14 cellular contexts compared by ENCODE assay signal in genomic region chr14:58465425-58465824, GRCh38. TPM values are rescaled to one million over a fixed set of nuclear protein-coding genes. Genes with fewer than 3 reads are reported as not detected.
A peak's percentile ranks its signal among the peaks of the same experiment; 100 is the strongest.
DNase-seq lines count a peak whose midpoint lies in the region; ATAC-seq and TF ChIP-seq lines count a peak whose summit lies in the region.
"Had no signal": no experiment of that assay in that cellular context is flagged by ENCODE, and none has a peak within 500 bp of the region (broad histone marks: within the 10 kb centered on the region; RNA-seq: fewer than 3 reads in every experiment).

No MANE protein-coding gene starts in this region.

- H3K9me3 ChIP-seq in smooth muscle cell (replicated peaks; ENCODE audit: low read depth) = no peaks in the 10 kb centered on the region
- H3K9me3 ChIP-seq in ascending aorta = no peaks in the 10 kb centered on the region
- H3K9me3 ChIP-seq: HAP-1 had no signal

- CTCF ChIA-PET in RWPE1 (lab: Yijun Ruan, JAX) = interaction anchor here (0.6 to 0.7 kb wide), 2 partner anchors 197 to 1254 kb away, joined by 3 to 4 read pairs; no protein-coding TSS in a partner anchor

- no peak overlapping the region for H2AFZ ChIP-seq in smooth muscle cell (ENCODE audit: low read depth)
- H2AFZ ChIP-seq: PC-9 had no signal

- H3K9ac ChIP-seq in smooth muscle cell (ENCODE audit: low read depth) = no peak overlapping the region

- no peaks in the 10 kb centered on the region for H3F3A ChIP-seq in smooth muscle cell (ENCODE audit: low read depth)

- H3K27ac ChIP-seq in RWPE1 = no peak overlapping the region
- H3K27ac ChIP-seq in smooth muscle cell (ENCODE audit: low read depth) = peak overlapping the region; percentile 40
- no peak overlapping the region for H3K27ac ChIP-seq in ascending aorta
- H3K27ac ChIP-seq: PC-9 had no signal

- no peaks in the 10 kb centered on the region for H3K79me2 ChIP-seq in smooth muscle cell (ENCODE audit: low read depth)

- no peaks in the 10 kb centered on the region for H3K27me3 ChIP-seq in smooth muscle cell (ENCODE audit: low read depth)
- no peaks in the 10 kb centered on the region for H3K27me3 ChIP-seq in ascending aorta

- peaks cover 3% of the 10 kb centered on the region for H3K36me3 ChIP-seq in smooth muscle cell (ENCODE audit: low read depth)
- peaks cover 27 to 56% of the 10 kb centered on the region in 2 donors for H3K36me3 ChIP-seq in ascending aorta

- H3K4me3 ChIP-seq in fibroblast of mammary gland (ENCODE audit: control insufficient read depth, low read depth, low read length) (no peak overlapping the region), smooth muscle cell (no peak overlapping the region), ascending aorta (no peak overlapping the region)
- H3K4me3 ChIP-seq: HAP-1, PC-9 had no signal

- ATAC-seq in HG03457 (IDR thresholded peaks at IDR 0.05; ENCODE audit: unreplicated experiment) = no peak

- no peaks in the 10 kb centered on the region for H3K4me1 ChIP-seq in smooth muscle cell (ENCODE audit: low read depth)
- no peaks in the 10 kb centered on the region for H3K4me1 ChIP-seq in ascending aorta
- H3K4me1 ChIP-seq: HAP-1 had no signal

- POLR2A ChIA-PET in RWPE1 (lab: Yijun Ruan, JAX; ENCODE audit: low non-redundant PET) = no interaction called here

- peak overlapping the region; percentile 12 for H3K4me2 ChIP-seq in smooth muscle cell
- H3K4me2 ChIP-seq: PC-9 had no signal

- H4K20me1 ChIP-seq in smooth muscle cell (ENCODE audit: low read depth) = no peaks in the 10 kb centered on the region

- TF ChIP-seq CTCF in RWPE1 (conservative IDR thresholded peaks at IDR 0.05; ENCODE audit: low read depth) = no peak
- TF ChIP-seq CTCF in fibroblast of mammary gland (conservative IDR thresholded peaks at IDR 0.05; ENCODE audit: control insufficient read depth, insufficient read depth, low read depth, low read length) = no peak
- no peak for TF ChIP-seq CTCF in smooth muscle cell (IDR thresholded peaks at IDR 0.05; ENCODE audit: borderline replicate concordance, insufficient read depth, poor library complexity, severe bottlenecking)
- TF ChIP-seq CTCF in ascending aorta (IDR thresholded peaks at IDR 0.05) = no peak

- intact Hi-C loops in ascending aorta (cut with DNase I) = no loop called here

- DNase-seq in HK-2 (ENCODE audit: unreplicated experiment) = peak; percentile 3
- DNase-seq in RWPE1 (ENCODE audit: low spot score) = peak; percentile 29
- peak; percentile 34 for DNase-seq in fibroblast of mammary gland (ENCODE audit: low read depth)
- no peak for DNase-seq in smooth muscle cell (lab: John Stamatoyannopoulos, UW; ENCODE audit: unreplicated experiment)
- no peak for DNase-seq in ascending aorta (ENCODE audit: low spot score in 2 of 2)
- DNase-seq in Ammon's horn (ENCODE audit: low spot score) = no peak
- DNase-seq: CD4-positive, CD25-positive, alpha-beta regulatory T cell; Kasumi-1; NCI-H187; NCI-H510A treated with DMSO at 0.1 percent for 48 hours; PC-9; T-helper 1 cell had no signal

- WGBS in smooth muscle cell (ENCODE audit: low lambda C conversion rate) = 45% methylated on average over 2 of the region's 2 CpGs

RNA-seq across cellular contexts. Expression of gene KIAA0586, which starts 37.9 kb away (rescaled TPM):
- total RNA-seq in smooth muscle cell (19.9 and 20.0 TPM in 2 replicates), ascending aorta (20.1 TPM)
- polyA plus RNA-seq in smooth muscle cell = 6.5 and 8.5 TPM in 2 replicates

RNA-seq across cellular contexts. Expression of gene TIMM9, which starts 38.1 kb away (rescaled TPM):
- 42.2 and 51.8 TPM in 2 replicates for total RNA-seq in smooth muscle cell
- polyA plus RNA-seq in smooth muscle cell = 40.2 and 48.7 TPM in 2 replicates
- total RNA-seq in ascending aorta = 0.96 TPM

Comparison
In these comparisons a context has a peak if more than half of its experiments do, and no peak if none do; other contexts are left out.
1. DNase-seq: peak in HK-2 (single experiment), RWPE1 (single experiment) and fibroblast of mammary gland (single experiment); none in smooth muscle cell (single experiment), ascending aorta (0 of 2) and Ammon's horn (single experiment).
2. RNA of gene TIMM9, which starts 38.1 kb away (total RNA-seq): 42.2 to 51.8 TPM in smooth muscle cell; 0.96 TPM in ascending aorta (single experiment); every median in the first group is over 10 times any median in the second.